25 cellular contexts compared by ENCODE assay signal in the genomic region with DNA sequence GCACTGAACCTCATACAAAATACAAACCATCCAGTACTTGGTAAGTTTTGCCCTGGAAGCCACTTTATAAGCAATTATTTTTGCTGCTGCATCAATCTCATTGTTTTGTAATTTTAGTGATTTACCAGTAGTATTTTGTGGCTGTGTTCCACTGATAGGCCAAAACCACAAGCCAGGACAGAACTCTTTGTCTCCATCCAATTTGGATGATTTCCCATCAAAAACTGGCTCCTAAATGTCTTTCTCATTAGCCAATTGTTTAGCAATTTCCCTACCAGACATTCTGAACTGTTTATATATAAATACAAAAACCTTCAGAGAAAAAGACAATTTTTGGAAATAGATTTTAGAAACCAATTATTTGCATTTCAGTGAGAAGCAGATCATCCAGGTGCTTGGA. TPM values are rescaled to one million over a fixed set of nuclear protein-coding genes. Genes with fewer than 3 reads are reported as not detected.
"Had no signal": no experiment of that assay in that cellular context is flagged by ENCODE, and none has a peak within 500 bp of the region (broad histone marks: within the 10 kb centered on the region; RNA-seq: fewer than 3 reads in every experiment).

No MANE protein-coding gene starts in this region.

- H3K4me3 Mint-ChIP-seq: activated B cell treated with CpG ODN at 0.5 μM for 24 hours; activated CD4-positive, alpha-beta T cell treated with anti-CD3 and anti-CD28 coated beads, Interleukin-2, amount 10 ng/mL, durations not matched to agents 24 days and 14 days; activated CD8-positive, alpha-beta memory T cell treated with anti-CD3 and anti-CD28 coated beads, Interleukin-2, amount 10 ng/mL, durations not matched to agents 7 days and 5 days; activated naive CD4-positive, alpha-beta T cell treated with anti-CD3 and anti-CD28 coated beads, Interleukin-2, amount 50 U/mL, for 24 hours; activated T-cell treated with anti-CD3 and anti-CD28 coated beads, Interleukin-2, amount 50 U/mL, for 24 hours; activated T-helper 1 cell treated with anti-CD3 and anti-CD28 coated beads, Interleukin-12 subunit alpha, Interleukin-12 subunit beta, Interleukin-2, Interleukin-4 antibody, amounts not matched to agents 30 ng/mL and 10 ng/mL and 1 ng/mL, durations not matched to agents 14 hours and 24 hours and 36 hours; T-helper 17 cell had no signal

- H3K27ac Mint-ChIP-seq: activated B cell treated with CpG ODN at 0.5 μM for 24 hours; activated CD4-positive, alpha-beta T cell treated with anti-CD3 and anti-CD28 coated beads, Interleukin-2, amount 10 ng/mL, durations not matched to agents 24 days and 14 days; activated CD8-positive, alpha-beta memory T cell treated with anti-CD3 and anti-CD28 coated beads, Interleukin-2, amount 10 ng/mL, durations not matched to agents 7 days and 5 days; activated naive CD4-positive, alpha-beta T cell treated with anti-CD3 and anti-CD28 coated beads, Interleukin-2, amount 50 U/mL, for 24 hours; activated T-cell treated with anti-CD3 and anti-CD28 coated beads, Interleukin-2, amount 50 U/mL, for 24 hours; activated T-helper 1 cell treated with anti-CD3 and anti-CD28 coated beads, Interleukin-12 subunit alpha, Interleukin-12 subunit beta, Interleukin-2, Interleukin-4 antibody, amounts not matched to agents 30 ng/mL and 10 ng/mL and 1 ng/mL, durations not matched to agents 14 hours and 24 hours and 36 hours; T-helper 17 cell had no signal

- ATAC-seq: activated CD8-positive, alpha-beta memory T cell treated with anti-CD3 and anti-CD28 coated beads, Interleukin-2, amount 10 ng/mL, durations not matched to agents 7 days and 5 days; T-helper 17 cell had no signal

- H3K9me3 Mint-ChIP-seq: activated naive CD4-positive, alpha-beta T cell treated with anti-CD3 and anti-CD28 coated beads, Interleukin-2, amount 50 U/mL, for 24 hours had no signal

- DNase-seq: activated B cell treated with CpG ODN at 0.5 μM for 24 hours; activated CD4-positive, alpha-beta T cell treated with anti-CD3 and anti-CD28 coated beads for 1 hour; activated CD4-positive, alpha-beta T cell treated with anti-CD3 and anti-CD28 coated beads, Interleukin-2, amount 10 ng/mL, durations not matched to agents 24 days and 14 days; activated CD4-positive, alpha-beta T cell treated with anti-CD3 and anti-CD28 coated beads, Interleukin-2, amount 50 U/mL, for 48 hours; activated CD8-positive, alpha-beta memory T cell treated with anti-CD3 and anti-CD28 coated beads, Interleukin-2, amount 10 ng/mL, durations not matched to agents 7 days and 5 days; activated effector memory CD4-positive, alpha-beta T cell treated with Interleukin-2 at 50 U/mL for 16 hours; activated naive CD4-positive, alpha-beta T cell; activated T-cell treated with anti-CD3 and anti-CD28 coated beads, Interleukin-2, amount 50 U/mL, for 24 hours; amniotic stem cell; caudate nucleus; NCI-H1092; NCI-H1417 treated with DMSO at 0.1 percent for 48 hours; NCI-H1694; NCI-H2029; NCI-H345; NCI-H510A; NCI-H526 treated with DMSO at 0.1 percent for 48 hours; NCI-H82; SIG-M5; T-helper 17 cell; T-helper 9 cell had no signal

- H3K27me3 Mint-ChIP-seq: activated B cell treated with CpG ODN at 0.5 μM for 24 hours; activated naive CD4-positive, alpha-beta T cell treated with anti-CD3 and anti-CD28 coated beads, Interleukin-2, amount 50 U/mL, for 24 hours; T-helper 17 cell had no signal

RNA-seq across cellular contexts. Expression of a gene that starts 37.4 kb away (rescaled TPM):
- total RNA-seq: activated B cell treated with CpG ODN at 0.5 μM for 24 hours; activated CD4-positive, alpha-beta T cell treated with anti-CD3 and anti-CD28 coated beads, Interleukin-2, amount 10 ng/mL, durations not matched to agents 24 days and 14 days; activated CD8-positive, alpha-beta memory T cell treated with anti-CD3 and anti-CD28 coated beads, Interleukin-2, amount 10 ng/mL, durations not matched to agents 7 days and 5 days; activated T-helper 1 cell treated with anti-CD3 and anti-CD28 coated beads, Interleukin-12 subunit alpha, Interleukin-12 subunit beta, Interleukin-2, Interleukin-4 antibody, amounts not matched to agents 30 ng/mL and 10 ng/mL and 1 ng/mL, durations not matched to agents 14 hours and 24 hours and 36 hours; OCI-LY7; RPMI7951; T-helper 17 cell had no signal
